8 cellular contexts compared by ENCODE assay signal in the genomic region with DNA sequence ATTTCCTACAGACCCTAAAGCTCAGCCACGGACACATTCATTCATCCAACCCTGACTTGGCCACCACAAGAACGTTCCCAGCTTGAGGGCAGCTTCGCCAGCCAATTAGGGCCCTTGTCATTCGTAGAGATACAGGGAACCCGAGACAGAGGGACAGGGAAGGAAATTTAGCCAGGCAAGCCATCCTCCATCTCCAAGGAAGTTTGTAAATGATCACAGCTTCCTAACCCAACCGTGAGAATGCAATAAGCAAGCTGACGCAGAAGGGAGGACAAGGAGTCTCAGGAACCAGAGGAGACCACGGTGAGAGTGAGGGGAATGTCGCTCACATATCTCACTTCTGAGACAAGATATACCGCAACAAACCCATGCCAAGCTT. TPM values are rescaled to one million over a fixed set of nuclear protein-coding genes. Genes with fewer than 3 reads are reported as not detected.
DNase-seq lines count a peak whose midpoint lies in the region; ATAC-seq and TF ChIP-seq lines count a peak whose summit lies in the region.

No MANE protein-coding gene starts in this region.

- intact Hi-C loops in sigmoid colon (cut with DNase I): loop anchor here (5.0 to 10.0 kb wide), 3 partner anchors 33 to 291 kb away; partner anchors contain the start of gene MCM3

- no peaks in the 10 kb centered on the region for H3K27me3 ChIP-seq in fibroblast of lung (ENCODE audit: control insufficient read depth, insufficient read depth, low read length)
- H3K27me3 ChIP-seq in sigmoid colon: no peaks in the 10 kb centered on the region

- no peak for TF ChIP-seq POLR2A in sigmoid colon (IDR thresholded peaks at IDR 0.05)
- TF ChIP-seq POLR2A in erythroblast (IDR thresholded peaks at IDR 0.05; ENCODE audit: low read length): no peak

- no peaks in the 10 kb centered on the region for H4K20me1 ChIP-seq in fibroblast of lung (ENCODE audit: control insufficient read depth, extremely low read depth, insufficient read depth, low read length)

- no peak for ATAC-seq in HG02623 (IDR thresholded peaks at IDR 0.05; ENCODE audit: unreplicated experiment)

- TF ChIP-seq EP300 in sigmoid colon (IDR thresholded peaks at IDR 0.05): no peak

- peak; percentile 32 for DNase-seq in G401 (ENCODE audit: low spot score)
- DNase-seq in RPMI7951 (ENCODE audit: low read depth): peak; percentile 57
- peak; percentile 36 to 37 for DNase-seq in fibroblast of lung (ENCODE audit: low read depth in 2 of 2)
- DNase-seq in sigmoid colon: no peak
- no peak for DNase-seq in LoVo (ENCODE audit: low spot score)
- DNase-seq in stimulated activated naive CD4-positive, alpha-beta T cell (lab: John Stamatoyannopoulos, UW): no peak
- no peak for DNase-seq in erythroblast (lab: John Stamatoyannopoulos, UW)

- no peak overlapping the region for H2AFZ ChIP-seq in fibroblast of lung (ENCODE audit: low read length)

- peak overlapping the region; percentile 99 for H3K4me2 ChIP-seq in fibroblast of lung (ENCODE audit: extremely low read depth, insufficient read depth, low read length)

- TF ChIP-seq CTCF in fibroblast of lung (conservative IDR thresholded peaks at IDR 0.05 in 1 of 2, IDR thresholded peaks at IDR 0.05 in 1 of 2; ENCODE audit: low read depth in 1 of 2, low read length in 2 of 2) (no peak), sigmoid colon (IDR thresholded peaks at IDR 0.05) (no peak)

- in situ Hi-C loops in G401 (cut with HindIII; ENCODE audit: low sequenced_read_pairs): no loop called here

- peak overlapping the region; percentile 60 for H3K9ac ChIP-seq in fibroblast of lung (ENCODE audit: insufficient read depth, low read length)

- 73 to 84% methylated on average over 10 of the region's 10 CpGs for WGBS in sigmoid colon, 2 donors

- H3K36me3 ChIP-seq in fibroblast of lung (ENCODE audit: control insufficient read depth, insufficient read depth, low read length): peaks cover 5% of the 10 kb centered on the region
- no peaks in the 10 kb centered on the region for H3K36me3 ChIP-seq in sigmoid colon

- H3K27ac ChIP-seq in fibroblast of lung (ENCODE audit: insufficient read depth, low read length) (peak overlapping the region; percentile 87), sigmoid colon (peak overlapping the region; percentile 94 to 98 (median 97))

- peaks cover 24% of the 10 kb centered on the region for H3K4me1 ChIP-seq in fibroblast of lung (ENCODE audit: control insufficient read depth, extremely low read depth, insufficient read depth, low read length)
- peaks cover 0 to 66% (median 57%) of the 10 kb centered on the region in 4 donors for H3K4me1 ChIP-seq in sigmoid colon

- no peaks in the 10 kb centered on the region for H3K9me3 ChIP-seq in fibroblast of lung (ENCODE audit: control insufficient read depth, insufficient read depth, low read depth, low read length)
- H3K9me3 ChIP-seq in sigmoid colon: no peaks in the 10 kb centered on the region

- H3K4me3 ChIP-seq in fibroblast of lung (replicated peaks in 1 of 4; ENCODE audit: control extremely low read depth in 1 of 4, insufficient read depth in 1 of 4, low read depth in 3 of 4, low read length in 4 of 4) (peak overlapping the region; percentile 52 to 99 (median 88)), sigmoid colon (peak overlapping the region; percentile 63 to 91 (median 77))

- peaks cover 66% of the 10 kb centered on the region for H3K79me2 ChIP-seq in fibroblast of lung (ENCODE audit: control insufficient read depth, insufficient read depth, low read length)

RNA-seq across cellular contexts. Expression of gene TRAM2, which starts 1.4 kb away (rescaled TPM):
- total RNA-seq in G401 (2014; rRNA removed; shearing (Covaris generic)): 4.9 and 9.6 TPM in 2 replicates
- total RNA-seq in RPMI7951 (2014; rRNA removed; shearing (Covaris generic)): 56.2 and 58.0 TPM in 2 replicates
- total RNA-seq in fibroblast of lung (69.6 and 131 TPM in 2 replicates), sigmoid colon (10 to 100 TPM in 3 of 4 donors, 1 to 10 TPM in 1; 9.6 to 15.0 (median 12.4) TPM)
- polyA plus RNA-seq in fibroblast of lung (155 and 252 TPM in 2 replicates), sigmoid colon (10 to 100 TPM in 1 of 3 donors, 1 to 10 TPM in 2; 1.8 to 13.3 (median 3.6) TPM)
- 107 and 217 TPM in 2 replicates for polyA plus RNA-seq in fibroblast of lung (2012)
- polyA minus RNA-seq in fibroblast of lung (ENCODE audit: low replicate concordance): 254 and 398 TPM in 2 replicates

Comparison
In these comparisons a context has a peak if more than half of its experiments do, and no peak if none do; other contexts are left out.
1. DNase-seq: peak in G401 (single experiment), RPMI7951 (single experiment) and fibroblast of lung (2 of 2); none in sigmoid colon (single experiment), LoVo (single experiment), stimulated activated naive CD4-positive, alpha-beta T cell (0 of 6) and erythroblast (0 of 2).